8 cellular contexts compared by ENCODE assay signal in genomic region chr4:10096201-10096975, GRCh38. TPM values are rescaled to one million over a fixed set of nuclear protein-coding genes. Genes with fewer than 3 reads are reported as not detected.
DNase-seq lines count a peak whose midpoint lies in the region; ATAC-seq and TF ChIP-seq lines count a peak whose summit lies in the region.

No MANE protein-coding gene starts in this region.

- DNase-seq in CD8-positive, alpha-beta memory T cell, result peak; percentile 61 to 89 (median 71)
- DNase-seq in M059J (ENCODE audit: low read depth) (peak; percentile 95), activated T-cell treated with anti-CD3 and anti-CD28 coated beads for 24 hours (ENCODE audit: low read depth) (peak; percentile 79), erythroblast (lab: John Stamatoyannopoulos, UW) (peak; percentile 84 to 91), nucleus accumbens (lab: John Stamatoyannopoulos, UW) (peak in 37 of 56 donors; percentile 9 to 71 (median 39)), suprapubic skin (ENCODE audit: low spot score in 2 of 2) (no peak), NCI-H774 (lab: John Stamatoyannopoulos, UW) (no peak)

- H3K27ac ChIP-seq in CD8-positive, alpha-beta memory T cell (ENCODE audit: low read depth, low read length), result peak overlapping the region; percentile 8
- peak overlapping the region; percentile 78 for H3K27ac ChIP-seq in suprapubic skin

- POLR2A ChIA-PET in CD8-positive, alpha-beta memory T cell (lab: Charles Lee), result interaction anchor here (0.9 to 2.1 kb wide), 6 partner anchors 8 to 361 kb away, joined by 3 to 21 read pairs (median 4); partner anchors contain the start of genes WDR1 and ZNF518B

- peak overlapping the region; percentile 35 to 62 (median 50) for H3K4me3 Mint-ChIP-seq in CD8-positive, alpha-beta memory T cell

- no peaks in the 10 kb centered on the region for H3K27me3 Mint-ChIP-seq in CD8-positive, alpha-beta memory T cell

- CTCF ChIA-PET in CD8-positive, alpha-beta memory T cell (lab: Charles Lee), result interaction anchor here (1.0 to 2.8 kb wide), 8 partner anchors 10 to 564 kb away, joined by 3 to 14 read pairs (median 6); partner anchors contain the start of gene WDR1

- 29% methylated on average over 10 of the region's 17 CpGs for WGBS in suprapubic skin

- H3K36me3 Mint-ChIP-seq in CD8-positive, alpha-beta memory T cell, result peaks cover 0 to 90% (median 15%) of the 10 kb centered on the region in 3 donors

- peak overlapping the region; percentile 89 to 99 (median 94) for H3K27ac Mint-ChIP-seq in CD8-positive, alpha-beta memory T cell

- peaks cover 89 to 98% (median 95%) of the 10 kb centered on the region in 3 donors for H3K4me1 Mint-ChIP-seq in CD8-positive, alpha-beta memory T cell

- no peak for TF ChIP-seq EP300 in suprapubic skin (IDR thresholded peaks at IDR 0.05)

- peaks cover 88% of the 10 kb centered on the region for H3K4me1 ChIP-seq in CD8-positive, alpha-beta memory T cell (ENCODE audit: insufficient read depth, low read length)
- peaks cover 89% of the 10 kb centered on the region for H3K4me1 ChIP-seq in suprapubic skin

- TF ChIP-seq POLR2A in erythroblast (IDR thresholded peaks at IDR 0.05; ENCODE audit: low read length) (no peak), suprapubic skin (IDR thresholded peaks at IDR 0.05) (no peak)

- no peaks in the 10 kb centered on the region for H3K9me3 ChIP-seq in CD8-positive, alpha-beta memory T cell (ENCODE audit: low read length)
- H3K9me3 ChIP-seq in suprapubic skin, result no peaks in the 10 kb centered on the region

- peak; percentile 82 for ATAC-seq in GM21786 (IDR thresholded peaks at IDR 0.05; ENCODE audit: unreplicated experiment)

- no peak for TF ChIP-seq CTCF in suprapubic skin (IDR thresholded peaks at IDR 0.05)

- H3K27me3 ChIP-seq in CD8-positive, alpha-beta memory T cell (ENCODE audit: insufficient read depth, low read length, poor library complexity, severe bottlenecking), result no peaks in the 10 kb centered on the region
- H3K27me3 ChIP-seq in suprapubic skin, result no peaks in the 10 kb centered on the region

- H3K36me3 ChIP-seq in CD8-positive, alpha-beta memory T cell (ENCODE audit: insufficient read depth, low read length), result peaks cover 53% of the 10 kb centered on the region
- H3K36me3 ChIP-seq in suprapubic skin, result peaks cover 82% of the 10 kb centered on the region

- no peaks in the 10 kb centered on the region for H3K9me3 Mint-ChIP-seq in CD8-positive, alpha-beta memory T cell

- H3K4me3 ChIP-seq in CD8-positive, alpha-beta memory T cell (ENCODE audit: low read length), result no peak overlapping the region
- H3K4me3 ChIP-seq in suprapubic skin, result no peak overlapping the region

RNA-seq across cellular contexts. Expression of gene WDR1, which starts 20.2 kb away (rescaled TPM):
- total RNA-seq in CD8-positive, alpha-beta memory T cell, result 100 to 1,000 TPM; 409 TPM
- 377 TPM for polyA plus RNA-seq in CD8-positive, alpha-beta memory T cell
- 322 and 407 TPM in 2 replicates for total RNA-seq in M059J (2014; rRNA removed; shearing (Covaris generic))
- total RNA-seq in suprapubic skin, result 100 to 1,000 TPM; 113 to 126 (median 117) TPM

Comparison
In these comparisons a context has a peak if more than half of its experiments do, and no peak if none do; other contexts are left out.
1. DNase-seq: peak in CD8-positive, alpha-beta memory T cell (5 of 5), M059J (single experiment), activated T-cell treated with anti-CD3 and anti-CD28 coated beads for 24 hours (single experiment), erythroblast (2 of 2) and nucleus accumbens (37 of 56); none in suprapubic skin (0 of 2) and NCI-H774 (single experiment).